In genomic region chr17:65560628-65561371, GRCh38 we compare ENCODE assay signal across 8 cellular contexts.
A peak's percentile ranks its signal among the peaks of the same experiment; 100 is the strongest.
DNase-seq lines count a peak whose midpoint lies in the region; ATAC-seq lines count a peak whose summit lies in the region.

No MANE protein-coding gene starts in this region.

- DNase-seq in NOMO-1 (lab: John Stamatoyannopoulos, UW; ENCODE audit: unreplicated experiment in 2 of 2) (peak; percentile 57), epithelial cell of prostate (ENCODE audit: low read depth, low spot score) (peak; percentile 8), middle frontal gyrus (ENCODE audit: extremely low spot score, low spot score) (peak; percentile 63)
- DNase-seq in activated T-cell treated with anti-CD3 and anti-CD28 coated beads, Interleukin-2, amount 50 U/mL, for 1 hour: peak; percentile 80
- DNase-seq in stimulated activated CD8-positive, alpha-beta memory T cell treated with anti-CD3 and anti-CD28 coated beads, Interleukin-15, amount 100 ng/mL, for 4 hours (ENCODE audit: low read depth in 2 of 2): peak; percentile 25 to 26

- H3K27ac ChIP-seq in epithelial cell of prostate: no peak overlapping the region

- peak; percentile 40 for ATAC-seq in GM18502 (IDR thresholded peaks at IDR 0.05; ENCODE audit: poor library complexity, unreplicated experiment)
- ATAC-seq in HG03442 (IDR thresholded peaks at IDR 0.05; ENCODE audit: unreplicated experiment): peak; percentile 32
- no peak for ATAC-seq in HG03378 (IDR thresholded peaks at IDR 0.05; ENCODE audit: unreplicated experiment)

Comparison
In these comparisons a context has a peak if more than half of its experiments do, and no peak if none do; other contexts are left out.
1. DNase-seq: peak in every context shown above with its lines; median percentile 80 in activated T-cell treated with anti-CD3 and anti-CD28 coated beads, Interleukin-2, amount 50 U/mL, for 1 hour; 63 in middle frontal gyrus; 57 in NOMO-1; 26 in stimulated activated CD8-positive, alpha-beta memory T cell treated with anti-CD3 and anti-CD28 coated beads, Interleukin-15, amount 100 ng/mL, for 4 hours; 8 in epithelial cell of prostate.